16 cellular contexts compared by ENCODE assay signal in genomic region chr3:15493436-15493835, GRCh38. TPM values are rescaled to one million over a fixed set of nuclear protein-coding genes. Genes with fewer than 3 reads are reported as not detected.
DNase-seq lines count a peak whose midpoint lies in the region; ATAC-seq lines count a peak whose summit lies in the region.
"Had no signal": no experiment of that assay in that cellular context is flagged by ENCODE, and none has a peak within 500 bp of the region (broad histone marks: within the 10 kb centered on the region; RNA-seq: fewer than 3 reads in every experiment).

No MANE protein-coding gene starts in this region.

- no peak overlapping the region for H2BK12ac ChIP-seq in neuronal stem cell (ENCODE audit: low read length)

- no peak overlapping the region for H3K4me3 ChIP-seq in neuronal stem cell (ENCODE audit: low read length in 2 of 2)
- H3K4me3 ChIP-seq: HAP-1 had no signal

- H3K4me3 Mint-ChIP-seq in stimulated activated effector memory CD8-positive, alpha-beta T cell treated with anti-CD3 and anti-CD28 coated beads, Interleukin-12 subunit alpha, Interleukin-12 subunit beta, amount 100 ng/mL, for 72 hours, result no peak overlapping the region
- no peak overlapping the region for H3K4me3 Mint-ChIP-seq in activated T-cell treated with anti-CD3 and anti-CD28 coated beads, Interleukin-2, amount 50 U/mL, for 24 hours
- H3K4me3 Mint-ChIP-seq: HFFc6 had no signal

- H3K36me3 Mint-ChIP-seq in stimulated activated effector memory CD8-positive, alpha-beta T cell treated with anti-CD3 and anti-CD28 coated beads, Interleukin-12 subunit alpha, Interleukin-12 subunit beta, amount 100 ng/mL, for 72 hours, result no peaks in the 10 kb centered on the region
- H3K36me3 Mint-ChIP-seq in activated T-cell treated with anti-CD3 and anti-CD28 coated beads, Interleukin-2, amount 50 U/mL, for 24 hours (ENCODE audit: low read depth), result no peaks in the 10 kb centered on the region

- H2BK15ac ChIP-seq in neuronal stem cell (ENCODE audit: low read length), result no peak overlapping the region

- H3K23ac ChIP-seq in neuronal stem cell (ENCODE audit: low read depth, low read length, poor library complexity), result no peak overlapping the region

- no peak overlapping the region for H2AK5ac ChIP-seq in neuronal stem cell (ENCODE audit: low read depth, low read length)

- H3K27me3 ChIP-seq in neuronal stem cell (ENCODE audit: control insufficient read depth in 3 of 3, insufficient read depth in 3 of 3, low read depth in 1 of 3, low read length in 3 of 3), result no peaks in the 10 kb centered on the region

- H4K8ac ChIP-seq in neuronal stem cell (ENCODE audit: low read depth, low read length), result no peak overlapping the region

- peaks cover 30% of the 10 kb centered on the region for H3K4me1 Mint-ChIP-seq in stimulated activated effector memory CD8-positive, alpha-beta T cell treated with anti-CD3 and anti-CD28 coated beads, Interleukin-12 subunit alpha, Interleukin-12 subunit beta, amount 100 ng/mL, for 72 hours
- peaks cover 7% of the 10 kb centered on the region for H3K4me1 Mint-ChIP-seq in activated T-cell treated with anti-CD3 and anti-CD28 coated beads, Interleukin-2, amount 50 U/mL, for 24 hours (ENCODE audit: low read depth)

- no CpG with 5 or more reads among the region's 5 CpGs for WGBS in neuronal stem cell (ENCODE audit: extremely low coverage in 2 of 2, insufficient read length in 2 of 2, insufficient replicate concordance in 1 of 2), 2 donors

- H3K4me1 ChIP-seq in neuronal stem cell (ENCODE audit: control insufficient read depth in 2 of 2, insufficient read depth in 1 of 2, low read depth in 1 of 2, low read length in 2 of 2), result peaks cover 11 to 15% of the 10 kb centered on the region in 2 donors
- H3K4me1 ChIP-seq: HAP-1 had no signal

- H4K91ac ChIP-seq in neuronal stem cell (ENCODE audit: low read depth, low read length, poor library complexity), result no peak overlapping the region

- DNase-seq in activated effector memory CD4-positive, alpha-beta T cell treated with anti-CD3 and anti-CD28 coated beads, Interleukin-2, amount 50 U/mL, for 16 hours, result peak; percentile 16
- DNase-seq in activated effector memory CD4-positive, alpha-beta T cell treated with Interleukin-2 at 50 U/mL for 16 hours, result no peak
- no peak for DNase-seq in neuronal stem cell (ENCODE audit: low spot score)
- DNase-seq in stimulated activated effector memory CD8-positive, alpha-beta T cell treated with anti-CD3 and anti-CD28 coated beads, Interleukin-12 subunit alpha, Interleukin-12 subunit beta, amount 100 ng/mL, for 72 hours (ENCODE audit: low spot score in 2 of 2), result no peak
- DNase-seq in activated T-cell treated with anti-CD3 and anti-CD28 coated beads, Interleukin-2, amount 50 U/mL, for 24 hours, result no peak
- DNase-seq: C1 segment of cervical spinal cord; Calu3; CD4-positive, alpha-beta memory T cell; COR-L47; DMS53; DMS79 treated with DMSO at 0.1 percent for 48 hours; GF-D8; GOT3; HFFc6 had no signal

- no peaks in the 10 kb centered on the region for H3K9me3 Mint-ChIP-seq in stimulated activated effector memory CD8-positive, alpha-beta T cell treated with anti-CD3 and anti-CD28 coated beads, Interleukin-12 subunit alpha, Interleukin-12 subunit beta, amount 100 ng/mL, for 72 hours
- H3K9me3 Mint-ChIP-seq in activated T-cell treated with anti-CD3 and anti-CD28 coated beads, Interleukin-2, amount 50 U/mL, for 24 hours, result no peaks in the 10 kb centered on the region
- H3K9me3 Mint-ChIP-seq: CD4-positive, alpha-beta memory T cell; HFFc6 had no signal

- H3K27me3 Mint-ChIP-seq in activated T-cell treated with anti-CD3 and anti-CD28 coated beads, Interleukin-2, amount 50 U/mL, for 24 hours, result no peaks in the 10 kb centered on the region
- H3K27me3 Mint-ChIP-seq: CD4-positive, alpha-beta memory T cell had no signal

- no peak overlapping the region for H3K14ac ChIP-seq in neuronal stem cell (ENCODE audit: low read length)

- H2AFZ ChIP-seq in neuronal stem cell (ENCODE audit: low read length), result no peak overlapping the region

- H3K9ac ChIP-seq in neuronal stem cell (ENCODE audit: low read depth, low read length, poor library complexity), result peak overlapping the region; percentile 45

- H3K4me2 ChIP-seq in neuronal stem cell (ENCODE audit: insufficient read depth, low read length, poor library complexity, severe bottlenecking), result no peak overlapping the region

- no peaks in the 10 kb centered on the region for H3K36me3 ChIP-seq in neuronal stem cell (replicated peaks in 1 of 2; ENCODE audit: control insufficient read depth in 2 of 2, insufficient read depth in 2 of 2, low read length in 2 of 2)
- H3K36me3 ChIP-seq: HAP-1 had no signal

- H3K27ac Mint-ChIP-seq in stimulated activated effector memory CD8-positive, alpha-beta T cell treated with anti-CD3 and anti-CD28 coated beads, Interleukin-12 subunit alpha, Interleukin-12 subunit beta, amount 100 ng/mL, for 72 hours, result peak overlapping the region; percentile 39
- no peak overlapping the region for H3K27ac Mint-ChIP-seq in activated T-cell treated with anti-CD3 and anti-CD28 coated beads, Interleukin-2, amount 50 U/mL, for 24 hours
- H3K27ac Mint-ChIP-seq: HFFc6 had no signal

- no peaks in the 10 kb centered on the region for H3K9me3 ChIP-seq in neuronal stem cell (replicated peaks in 1 of 2; ENCODE audit: control insufficient read depth in 2 of 2, insufficient read depth in 1 of 2, low read depth in 1 of 2, low read length in 2 of 2)
- H3K9me3 ChIP-seq: HAP-1 had no signal

- H3K27ac ChIP-seq in neuronal stem cell (replicated peaks; ENCODE audit: low read length), result no peak overlapping the region

- no peak overlapping the region for H2BK5ac ChIP-seq in neuronal stem cell (ENCODE audit: low read length)

- no peak for ATAC-seq in stimulated activated effector memory CD8-positive, alpha-beta T cell treated with anti-CD3 and anti-CD28 coated beads, Interleukin-12 subunit alpha, Interleukin-12 subunit beta, amount 100 ng/mL, for 72 hours
- ATAC-seq in GM21619 (IDR thresholded peaks at IDR 0.05; ENCODE audit: unreplicated experiment), result no peak

- H3K18ac ChIP-seq in neuronal stem cell (ENCODE audit: low read length), result no peak overlapping the region

- no peak overlapping the region for H2BK120ac ChIP-seq in neuronal stem cell (ENCODE audit: low read depth, low read length)

- H3K79me1 ChIP-seq in neuronal stem cell (ENCODE audit: low read depth, low read length), result no peaks in the 10 kb centered on the region

- no peak overlapping the region for H3K4ac ChIP-seq in neuronal stem cell (ENCODE audit: low read length)

RNA-seq across cellular contexts. Expression of gene COLQ, which starts 28.1 kb away (rescaled TPM):
- 2.2 TPM for polyA plus RNA-seq in neuronal stem cell (2013, experiment 1 of 2)
- polyA plus RNA-seq in neuronal stem cell (2013, experiment 2 of 2), result 2.1 TPM
